32 cellular contexts compared by ENCODE assay signal in the genomic region with DNA sequence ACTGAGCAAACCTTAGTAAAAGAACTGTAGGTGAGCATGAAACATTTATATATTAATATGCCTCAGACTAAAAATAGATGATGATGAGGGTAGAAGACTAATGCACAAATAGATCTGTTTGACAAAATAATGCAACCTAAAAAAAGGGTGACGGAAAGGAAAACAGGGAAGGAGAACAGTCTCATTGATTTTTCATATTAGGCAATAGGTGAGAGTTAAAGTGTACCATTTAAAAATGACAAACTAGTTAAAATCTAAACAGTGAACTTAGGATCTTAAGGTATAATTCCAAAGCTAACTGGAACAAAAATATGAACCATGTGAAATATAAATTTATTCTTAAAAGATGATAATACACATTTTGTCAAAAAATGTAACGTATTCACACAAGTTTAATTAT.
"Had no signal": no experiment of that assay in that cellular context is flagged by ENCODE, and none has a peak within 500 bp of the region (broad histone marks: within the 10 kb centered on the region; RNA-seq: fewer than 3 reads in every experiment).

No MANE protein-coding gene starts in this region.

- H3K4me2 ChIP-seq: smooth muscle cell had no signal

- H3K27ac ChIP-seq: neutrophil, parathyroid adenoma, psoas muscle, skin epidermis, spleen, suprapubic skin, testis, tibial artery, transverse colon, upper lobe of right lung, uterus had no signal

- ATAC-seq: naive thymus-derived CD8-positive, alpha-beta T cell; natural killer cell treated with Interleukin-12 subunit alpha and Interleukin-12 subunit beta and Interleukin-15 and Interleukin-18, amount 100 ng/mL, for 72 hours; psoas muscle; right cardiac atrium; sciatic nerve; stimulated activated memory B cell treated with anti-CD40 and anti-IgM and Interleukin-4, amounts not matched to agents 10 μg/mL and 1 μg/mL and 100 μg/mL, for 72 hours; stimulated activated naive CD8-positive, alpha-beta T cell treated with anti-CD3 and anti-CD28 coated beads, Interleukin-15, amount 100 ng/mL, for 72 hours; stimulated activated naive CD8-positive, alpha-beta T cell treated with anti-CD3 and anti-CD28 coated beads, Interleukin-15, Interleukin-2, amounts not matched to agents 100 U/mL and 50 U/mL, for 24 hours; upper lobe of right lung had no signal

- H3K9ac ChIP-seq: parathyroid adenoma had no signal

- H3K27me3 ChIP-seq: neutrophil, spleen, suprapubic skin, testis, tibial artery, transverse colon, upper lobe of right lung, uterus had no signal

- H3K9me3 Mint-ChIP-seq: natural killer cell treated with Interleukin-12 subunit alpha and Interleukin-12 subunit beta and Interleukin-15 and Interleukin-18, amount 100 ng/mL, for 72 hours; nephron progenitor cell; neural crest cell; stimulated activated memory B cell treated with anti-CD40 and anti-IgM and Interleukin-4, amounts not matched to agents 10 μg/mL and 1 μg/mL and 100 μg/mL, for 72 hours; type B pancreatic cell had no signal

- H3K4me3 Mint-ChIP-seq: naive thymus-derived CD8-positive, alpha-beta T cell; natural killer cell treated with Interleukin-12 subunit alpha and Interleukin-12 subunit beta and Interleukin-15 and Interleukin-18, amount 100 ng/mL, for 72 hours; nephron progenitor cell; neural crest cell; stimulated activated memory B cell treated with anti-CD40 and anti-IgM and Interleukin-4, amounts not matched to agents 10 μg/mL and 1 μg/mL and 100 μg/mL, for 72 hours; stimulated activated naive CD8-positive, alpha-beta T cell treated with anti-CD3 and anti-CD28 coated beads, Interleukin-15, amount 100 ng/mL, for 72 hours; type B pancreatic cell had no signal

- H3K9me3 ChIP-seq: neutrophil, psoas muscle, spleen, suprapubic skin, testis, tibial artery, transverse colon, upper lobe of right lung, uterus had no signal

- H3K4me1 ChIP-seq: parathyroid adenoma, psoas muscle, spleen, suprapubic skin, testis, tibial artery, transverse colon, upper lobe of right lung, uterus had no signal

- H3K4me1 Mint-ChIP-seq: naive thymus-derived CD8-positive, alpha-beta T cell; nephron progenitor cell; neural crest cell; stimulated activated memory B cell treated with anti-CD40 and anti-IgM and Interleukin-4, amounts not matched to agents 10 μg/mL and 1 μg/mL and 100 μg/mL, for 72 hours; stimulated activated naive CD8-positive, alpha-beta T cell treated with anti-CD3 and anti-CD28 coated beads, Interleukin-15, amount 100 ng/mL, for 72 hours had no signal

- DNase-seq: naive thymus-derived CD8-positive, alpha-beta T cell; nephron progenitor cell; nucleus accumbens; posterior cingulate gyrus; psoas muscle; right cardiac atrium; spleen; stimulated activated CD4-positive, alpha-beta T cell treated with anti-CD3 and anti-CD28 coated beads, Interleukin-12 subunit alpha, Interleukin-12 subunit beta, amount 100 ng/mL, for 4 hours; stimulated activated CD4-positive, alpha-beta T cell treated with anti-CD3 and anti-CD28 coated beads, Interleukin-1b, Interleukin-23, amount 100 ng/mL, for 48 hours; stimulated activated CD4-positive, alpha-beta T cell treated with anti-CD3 and anti-CD28 coated beads, Interleukin-4, amount 100 ng/mL, for 1 hour; stimulated activated CD4-positive, alpha-beta T cell treated with anti-CD3 and anti-CD28 coated beads, Interleukin-4, amount 100 ng/mL, for 4 hours; stimulated activated CD8-positive, alpha-beta memory T cell treated with anti-CD3 and anti-CD28 coated beads, Interleukin-4, amount 100 ng/mL, for 48 hours; stimulated activated naive CD4-positive, alpha-beta T cell; stimulated activated naive CD8-positive, alpha-beta T cell treated with anti-CD3 and anti-CD28 coated beads, Interleukin-15, amount 100 ng/mL, for 72 hours; stimulated activated naive CD8-positive, alpha-beta T cell treated with anti-CD3 and anti-CD28 coated beads, Interleukin-15, Interleukin-2, amounts not matched to agents 100 U/mL and 50 U/mL, for 24 hours; substantia nigra; testis; tibial artery; transverse colon; upper lobe of right lung; uterus had no signal

- H3K4me3 ChIP-seq: psoas muscle, skin epidermis, smooth muscle cell, spleen, suprapubic skin, testis, tibial artery, transverse colon, upper lobe of right lung, uterus had no signal

- H3K27me3 Mint-ChIP-seq: naive thymus-derived CD8-positive, alpha-beta T cell; natural killer cell treated with Interleukin-12 subunit alpha and Interleukin-12 subunit beta and Interleukin-15 and Interleukin-18, amount 100 ng/mL, for 72 hours; progenitor cell of endocrine pancreas; stimulated activated memory B cell treated with anti-CD40 and anti-IgM and Interleukin-4, amounts not matched to agents 10 μg/mL and 1 μg/mL and 100 μg/mL, for 72 hours; stimulated activated naive CD8-positive, alpha-beta T cell treated with anti-CD3 and anti-CD28 coated beads, Interleukin-15, amount 100 ng/mL, for 72 hours; type B pancreatic cell had no signal

- H3K27ac Mint-ChIP-seq: naive thymus-derived CD8-positive, alpha-beta T cell; natural killer cell treated with Interleukin-12 subunit alpha and Interleukin-12 subunit beta and Interleukin-15 and Interleukin-18, amount 100 ng/mL, for 72 hours; nephron progenitor cell; progenitor cell of endocrine pancreas; stimulated activated memory B cell treated with anti-CD40 and anti-IgM and Interleukin-4, amounts not matched to agents 10 μg/mL and 1 μg/mL and 100 μg/mL, for 72 hours; stimulated activated naive CD8-positive, alpha-beta T cell treated with anti-CD3 and anti-CD28 coated beads, Interleukin-15, amount 100 ng/mL, for 72 hours; type B pancreatic cell had no signal

- H3K36me3 Mint-ChIP-seq: naive thymus-derived CD8-positive, alpha-beta T cell; natural killer cell treated with Interleukin-12 subunit alpha and Interleukin-12 subunit beta and Interleukin-15 and Interleukin-18, amount 100 ng/mL, for 72 hours; stimulated activated memory B cell treated with anti-CD40 and anti-IgM and Interleukin-4, amounts not matched to agents 10 μg/mL and 1 μg/mL and 100 μg/mL, for 72 hours; type B pancreatic cell had no signal

- H3K79me2 ChIP-seq: parathyroid adenoma had no signal

- H2AFZ ChIP-seq: parathyroid adenoma had no signal

- H3K36me3 ChIP-seq: neutrophil, spleen, suprapubic skin, tibial artery, transverse colon, upper lobe of right lung, uterus had no signal
